26 cellular contexts compared by ENCODE assay signal in genomic region chr3:26714485-26714884, GRCh38.
"Had no signal": no experiment of that assay in that cellular context is flagged by ENCODE, and none has a peak within 500 bp of the region (broad histone marks: within the 10 kb centered on the region; RNA-seq: fewer than 3 reads in every experiment).

No MANE protein-coding gene starts in this region.

- H3K27ac ChIP-seq: ascending aorta, esophagus muscularis mucosa, foreskin keratinocyte, gastrocnemius medialis had no signal

- H3K9me3 ChIP-seq: ascending aorta, esophagus muscularis mucosa, gastrocnemius medialis had no signal

- H3K36me3 ChIP-seq: ascending aorta, esophagus muscularis mucosa, gastrocnemius medialis had no signal

- H3K4me3 ChIP-seq: ascending aorta, esophagus muscularis mucosa, gastrocnemius medialis had no signal

- H3K4me1 ChIP-seq: ascending aorta, foreskin keratinocyte, gastrocnemius medialis had no signal

- H3K27me3 ChIP-seq: ascending aorta, esophagus muscularis mucosa, foreskin keratinocyte, gastrocnemius medialis had no signal

- ATAC-seq: activated naive CD4-positive, alpha-beta T cell treated with anti-CD3 and anti-CD28 coated beads, Interleukin-2, amount 50 U/mL, for 72 hours; activated T-cell treated with anti-CD3 and anti-CD28 coated beads, Interleukin-2, amount 50 U/mL, for 72 hours; effector memory CD8-positive, alpha-beta T cell; foreskin keratinocyte; gastrocnemius medialis had no signal

- DNase-seq: activated CD4-positive, alpha-beta memory T cell treated with anti-CD3 and anti-CD28 coated beads, Interleukin-2, amount 10 ng/mL, durations not matched to agents 7 days and 5 days; activated CD4-positive, alpha-beta T cell treated with anti-CD3 and anti-CD28 coated beads for 1 hour; activated CD4-positive, alpha-beta T cell treated with anti-CD3 and anti-CD28 coated beads for 4 hours; activated CD4-positive, alpha-beta T cell treated with anti-CD3 and anti-CD28 coated beads, Interleukin-2, amount 10 ng/mL, durations not matched to agents 7 days and 5 days; activated CD4-positive, alpha-beta T cell treated with anti-CD3 and anti-CD28 coated beads, Interleukin-2, amount 50 U/mL, for 4 hours; activated CD8-positive, alpha-beta memory T cell treated with anti-CD3 and anti-CD28 coated beads, Interleukin-2, amount 50 U/mL, for 48 hours; activated gamma-delta T cell; activated naive CD4-positive, alpha-beta T cell; activated naive CD4-positive, alpha-beta T cell treated with anti-CD3 and anti-CD28 coated beads, Interleukin-2, amount 10 ng/mL, durations not matched to agents 7 days and 5 days; activated naive CD8-positive, alpha-beta T cell treated with anti-CD3 and anti-CD28 coated beads, Interleukin-2, amount 10 ng/mL, durations not matched to agents 7 days and 5 days; activated T-cell treated with anti-CD3 and anti-CD28 coated beads for 4 hours; activated T-cell treated with anti-CD3 and anti-CD28 coated beads, Interleukin-2, amount 50 U/mL, for 24 hours; activated T-cell treated with anti-CD3 and anti-CD28 coated beads, Interleukin-2, amount 50 U/mL, for 72 hours; cortex of kidney; dermis blood vessel endothelial cell; effector CD4-positive, alpha-beta T cell; effector memory CD8-positive, alpha-beta T cell; erythroblast; foreskin keratinocyte; gastrocnemius medialis; glutamatergic neuron; T-helper 2 cell had no signal

- FAIRE-seq: colon had no signal
